Comparison of ENCODE assay signal across 21 cellular contexts in the genomic region with DNA sequence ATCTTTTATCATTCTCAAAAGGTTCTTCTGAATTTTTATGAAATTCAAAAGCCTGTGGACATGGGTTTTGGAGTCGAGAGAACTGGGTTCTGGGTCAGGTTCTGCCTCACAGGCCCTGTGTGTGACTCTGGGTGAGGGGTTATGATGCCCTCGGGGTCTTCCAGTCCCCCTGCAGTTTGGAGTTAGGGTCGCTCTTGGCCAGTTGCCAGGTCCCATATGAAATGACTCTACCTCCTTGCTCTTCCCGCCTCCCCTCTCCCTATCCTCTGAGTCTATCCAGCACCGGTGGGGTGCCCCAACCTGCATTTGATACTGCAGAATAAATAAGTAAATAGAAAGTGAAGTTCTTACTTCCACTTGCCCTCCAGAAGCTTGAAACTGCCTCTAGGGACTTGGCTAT. TPM values are rescaled to one million over a fixed set of nuclear protein-coding genes. Genes with fewer than 3 reads are reported as not detected.
DNase-seq lines count a peak whose midpoint lies in the region; ATAC-seq, FAIRE-seq and TF ChIP-seq lines count a peak whose summit lies in the region.
"Had no signal": no experiment of that assay in that cellular context is flagged by ENCODE, and none has a peak within 500 bp of the region (broad histone marks: within the 10 kb centered on the region; RNA-seq: fewer than 3 reads in every experiment).

No MANE protein-coding gene starts in this region.

- intact Hi-C loops in Right ventricle myocardium inferior (cut with DNase I) (no loop called here), Right ventricle myocardium superior (cut with DNase I) (no loop called here), K562 (cut with micrococcal nuclease) (no loop called here)

- H3K79me2 ChIP-seq in K562 (ENCODE audit: control insufficient read depth, insufficient read depth, low read length) (no peaks in the 10 kb centered on the region), trophoblast cell (ENCODE audit: control insufficient read depth, insufficient read depth, low read length, poor library complexity) (peaks cover 11% of the 10 kb centered on the region)

- 0 out of 2 replicates have a peak, but pooled peaks cover 2% of the 10 kb centered on the region for H3K9me3 ChIP-seq in K562 (replicated peaks; ENCODE audit: control insufficient read depth, insufficient read depth, low read depth, low read length)
- no peaks in the 10 kb centered on the region for H3K9me3 ChIP-seq in trophoblast cell (ENCODE audit: insufficient read depth, low read depth, low read length)
- H3K9me3 ChIP-seq: A549; BLaER1 treated with 17β-estradiol and CSF1 and Interleukin-3, amounts not matched to agents 10 nM and 100 nM; Caco-2 had no signal

- no peak for TF ChIP-seq CTCF in K562 (IDR thresholded peaks at IDR 0.05 in 2 of 3, conservative IDR thresholded peaks at IDR 0.05 in 1 of 3; ENCODE audit: insufficient read depth in 2 of 3, low read depth in 1 of 3, low read length in 3 of 3)
- TF ChIP-seq CTCF in RWPE1 (conservative IDR thresholded peaks at IDR 0.05; ENCODE audit: low read depth) = no peak

- CTCF ChIA-PET in K562 (lab: Yijun Ruan, JAX; ENCODE audit: low intra/inter-chr PET ratio) (no interaction called here), RWPE1 (lab: Yijun Ruan, JAX) (no interaction called here)

- ATAC-seq in Right ventricle myocardium inferior (no peak), Right ventricle myocardium superior (ENCODE audit: poor library complexity) (no peak), K562 (no peak), HG02970 (IDR thresholded peaks at IDR 0.05; ENCODE audit: low FRiP score, unreplicated experiment) (no peak)
- ATAC-seq: A549; CD8-positive, alpha-beta T cell had no signal

- WGBS in K562 (ENCODE audit: insufficient coverage, low coverage, missing lambda C conversion rate) = 28% methylated on average over 5 of the region's 5 CpGs
- no CpG with 5 or more reads among the region's 5 CpGs for WGBS in trophoblast cell (ENCODE audit: extremely low coverage, insufficient coverage, insufficient read length)

- no peak overlapping the region for H4K8ac ChIP-seq in trophoblast cell (ENCODE audit: low read depth, low read length)

- peak overlapping the region; percentile 30 for H2BK12ac ChIP-seq in trophoblast cell (ENCODE audit: low read length)

- no peak overlapping the region for H3K23ac ChIP-seq in trophoblast cell (ENCODE audit: low read length)

- peaks cover 4% of the 10 kb centered on the region for H3K9me1 ChIP-seq in K562 (ENCODE audit: control insufficient read depth, insufficient read depth, low read length)

- H3K4ac ChIP-seq in trophoblast cell (ENCODE audit: low read depth, low read length) = no peak overlapping the region

- no TSS peak for BruUV-seq in K562 (replicated peaks; lab: Mats Ljungman, UMichigan)

- FAIRE-seq in K562 (lab: Jason Lieb, UNC) = no peak
- FAIRE-seq: A549, D721Med, G401.6, GM12891, GM19239 had no signal

- peak; percentile 27 for DNase-seq in Right ventricle myocardium inferior (ENCODE audit: missing footprints)
- DNase-seq in Right ventricle myocardium superior = no peak
- DNase-seq in K562 (ENCODE audit: extremely low read depth in 1 of 4, low spot score in 3 of 4) = no peak
- DNase-seq in trophoblast cell = no peak
- DNase-seq in RWPE1 (ENCODE audit: low spot score) = no peak
- DNase-seq: AML-193; Caco-2; Calu3; CD4-positive, alpha-beta T cell; CD8-positive, alpha-beta T cell; DMS79 treated with DMSO at 0.1 percent for 48 hours; GF-D8 had no signal

- H3K27me3 ChIP-seq in K562 (ENCODE audit: control insufficient read depth in 2 of 2, insufficient read depth in 2 of 2, low read length in 2 of 2) (0 out of 5 replicates have a peak, but pooled peaks cover 0 to 2% of the 10 kb centered on the region in 2 experiments), trophoblast cell (ENCODE audit: insufficient read depth, low read length) (no peaks in the 10 kb centered on the region)

- H3K9ac ChIP-seq in K562 (ENCODE audit: insufficient read depth in 1 of 2, low read depth in 2 of 2, low read length in 2 of 2) = no peak overlapping the region
- no peak overlapping the region for H3K9ac ChIP-seq in trophoblast cell (ENCODE audit: low read length)
- H3K9ac ChIP-seq: BLaER1 treated with 17β-estradiol and CSF1 and Interleukin-3, amounts not matched to agents 10 nM and 100 nM had no signal

- H4K20me1 ChIP-seq in K562 (replicated peaks; ENCODE audit: control insufficient read depth, insufficient read depth, low read length) = peaks cover 4% of the 10 kb centered on the region

- H2BK5ac ChIP-seq in trophoblast cell (ENCODE audit: low read depth, low read length, poor library complexity) = no peak overlapping the region

- TF ChIP-seq EP300 in K562 (IDR thresholded peaks at IDR 0.05; ENCODE audit: low read length) = no peak

- POLR2A ChIA-PET in K562 (lab: Yijun Ruan, JAX) (no interaction called here), RWPE1 (lab: Yijun Ruan, JAX; ENCODE audit: low non-redundant PET) (no interaction called here)

- H3K18ac ChIP-seq in trophoblast cell (ENCODE audit: low read length) = no peak overlapping the region

- H2AK5ac ChIP-seq in trophoblast cell (ENCODE audit: low read length) = peak overlapping the region; percentile 31

- TF ChIP-seq POLR2A in K562 (conservative IDR thresholded peaks at IDR 0.05) = no peak

- peak overlapping the region; percentile 76 for H4K91ac ChIP-seq in trophoblast cell (ENCODE audit: low read depth, low read length)

- no peak overlapping the region for H3K14ac ChIP-seq in trophoblast cell (ENCODE audit: low read length)

- H3K27ac ChIP-seq in K562 (ENCODE audit: extremely low read depth, low read depth, low read length) (no peak overlapping the region), trophoblast cell (ENCODE audit: low read depth, low read length) (no peak overlapping the region), RWPE1 (no peak overlapping the region)
- H3K27ac ChIP-seq: 22Rv1; A549; BLaER1 treated with 17β-estradiol and CSF1 and Interleukin-3, amounts not matched to agents 10 nM and 100 nM; C4-2B had no signal

- H3K4me2 ChIP-seq in K562 (ENCODE audit: insufficient read depth, low read length) = no peak overlapping the region
- H3K4me2 ChIP-seq in trophoblast cell (ENCODE audit: low read length) = no peak overlapping the region
- H3K4me2 ChIP-seq: A549; BLaER1 treated with 17β-estradiol and CSF1 and Interleukin-3, amounts not matched to agents 10 nM and 100 nM had no signal

- peak overlapping the region; percentile 45 for H2BK120ac ChIP-seq in trophoblast cell (ENCODE audit: insufficient read depth, low read length, poor library complexity)

- no peaks in the 10 kb centered on the region for H3K36me3 ChIP-seq in K562 (ENCODE audit: control insufficient read depth, insufficient read depth, low read length)
- H3K36me3 ChIP-seq in trophoblast cell (ENCODE audit: control insufficient read depth in 1 of 2, insufficient read depth in 2 of 2, low read length in 2 of 2) = no peaks in the 10 kb centered on the region
- H3K36me3 ChIP-seq: BLaER1 treated with 17β-estradiol and CSF1 and Interleukin-3, amounts not matched to agents 10 nM and 100 nM had no signal

- no peak overlapping the region for H3K4me3 ChIP-seq in K562
- H3K4me3 ChIP-seq in trophoblast cell (ENCODE audit: low read depth, low read length) = no peak overlapping the region
- H3K4me3 ChIP-seq: A549; BLaER1 treated with 17β-estradiol and CSF1 and Interleukin-3, amounts not matched to agents 10 nM and 100 nM had no signal

- H4K12ac ChIP-seq in trophoblast cell (ENCODE audit: low read depth, low read length) = no peak overlapping the region

- H3K4me1 ChIP-seq in K562 (replicated peaks in 1 of 2; ENCODE audit: control insufficient read depth in 2 of 2, insufficient read depth in 2 of 2, low read length in 2 of 2) (peaks cover 20 to 46% of the 10 kb centered on the region in 2 experiments), trophoblast cell (ENCODE audit: control insufficient read depth in 1 of 2, insufficient read depth in 2 of 2, low read length in 2 of 2) (peaks cover 18 to 32% of the 10 kb centered on the region in 2 experiments)
- H3K4me1 ChIP-seq: A549 had no signal

- no peak for TF ChIP-seq RAD21 in K562 (CRISPR knock-in tag; conservative IDR thresholded peaks at IDR 0.05 in 1 of 2, IDR thresholded peaks at IDR 0.05 in 1 of 2)

- H3K79me1 ChIP-seq in trophoblast cell (ENCODE audit: low read length) = peaks cover 42% of the 10 kb centered on the region

- in situ Hi-C loops in K562 (cut with MboI) = no loop called here

- H2AFZ ChIP-seq in K562 (ENCODE audit: low read depth, low read length) (no peak overlapping the region), trophoblast cell (ENCODE audit: insufficient read depth, low read length, poor library complexity) (no peak overlapping the region)

TF ChIP-seq in K562, 482 proteins besides CTCF, POLR2A, EP300 and RAD21 (continues in another document):
- TF ChIP-seq BCOR (IDR thresholded peaks at IDR 0.05) = no peak
- TF ChIP-seq ZZZ3 (IDR thresholded peaks at IDR 0.05) = no peak
- TF ChIP-seq NFIC (IDR thresholded peaks at IDR 0.05) = peak; percentile 88
- no peak for TF ChIP-seq NBN (IDR thresholded peaks at IDR 0.05; ENCODE audit: low read depth)
- TF ChIP-seq ZNF12 (CRISPR knock-in tag; IDR thresholded peaks at IDR 0.05) = no peak
- TF ChIP-seq PURB (CRISPR knock-in tag; IDR thresholded peaks at IDR 0.05; ENCODE audit: low read depth) = no peak
- no peak for TF ChIP-seq ZNF41 (CRISPR knock-in tag; conservative IDR thresholded peaks at IDR 0.05)
- TF ChIP-seq MIER1 (IDR thresholded peaks at IDR 0.05; ENCODE audit: low read depth) = no peak
- TF ChIP-seq NFIX (CRISPR knock-in tag; IDR thresholded peaks at IDR 0.05; ENCODE audit: low read depth) = peak; percentile 56

RNA-seq across cellular contexts. Expression of gene ZDHHC7, which starts 54.1 kb away (rescaled TPM):
- total RNA-seq in Right ventricle myocardium inferior (41.4 TPM), Right ventricle myocardium superior (35.1 TPM), K562 (2014; rRNA removed) (37.4 and 42.5 TPM in 2 replicates), K562 (2014; rRNA removed; fragmentation: Illumina TruSeq; extraction: Trizol) (37.2 and 38.1 TPM in 2 replicates), K562 (2015; rRNA removed; fragmentation: Illumina TruSeq; extraction: Trizol) (44.5 and 44.6 TPM in 2 replicates), K562 (2021) (45.7 and 47.0 TPM in 2 replicates)
- 116 and 182 TPM in 2 replicates for total RNA-seq in K562 (2011; cell fraction: chromatin; rRNA removed; ENCODE audit: low replicate concordance)
- 70.2 and 72.6 TPM in 2 replicates for total RNA-seq in K562 (2011; cell fraction: nucleolus; rRNA removed)
- 82.7 and 89.1 TPM in 2 replicates for total RNA-seq in K562 (2011; cell fraction: nucleoplasm; rRNA removed)
- polyA plus RNA-seq in K562 (2011; rRNA removed) (36.5 and 42.5 TPM in 2 replicates), K562 (2014; fragmentation: Illumina TruSeq; extraction: Trizol) (48.2 and 49.7 TPM in 2 replicates), K562 (2014; fragmentation: Nextera tagmentation; extraction: Ambion mirVana) (1 to 10 TPM; 1.7 to 1.8 TPM), K562 (2014; rRNA removed) (31.3 and 39.8 TPM in 2 replicates)
- polyA plus RNA-seq in K562 (2011; cell fraction: cytosol; rRNA removed) = 43.9 and 59.7 TPM in 2 replicates
- polyA plus RNA-seq in K562 (2011; cell fraction: nucleus; rRNA removed) = 78.8 and 96.8 TPM in 2 replicates
- polyA plus RNA-seq in K562 (2012) = 37.6 and 39.5 TPM in 2 replicates
- 22.4 and 22.5 TPM in 2 replicates for polyA minus RNA-seq in K562 (2011; rRNA and poly(A)+ RNA removed)
- polyA minus RNA-seq in K562 (2011; cell fraction: cytosol; rRNA and poly(A)+ RNA removed) = 14.8 and 19.9 TPM in 2 replicates
- 17.2 and 23.5 TPM in 2 replicates for polyA minus RNA-seq in K562 (2011; cell fraction: nucleus; rRNA and poly(A)+ RNA removed)
- 46.3 and 46.6 TPM in 2 replicates for polyA plus RNA-seq in trophoblast cell (2013)
